Comparison of ENCODE assay signal across 2 cellular contexts in genomic region chr5:170147051-170147785, GRCh38.
TF ChIP-seq lines count a peak whose summit lies in the region.

No MANE protein-coding gene starts in this region.

TF ChIP-seq in IMR-90, 13 proteins besides CTCF, POLR2A, EP300 and RAD21:
- no peak for TF ChIP-seq SMC3 (IDR thresholded peaks at IDR 0.05; ENCODE audit: low read depth, low read length)
- TF ChIP-seq CHD1 (IDR thresholded peaks at IDR 0.05; ENCODE audit: low read depth, low read length) = no peak
- no peak for TF ChIP-seq MAZ (IDR thresholded peaks at IDR 0.05; ENCODE audit: borderline replicate concordance, low read depth, low read length)
- TF ChIP-seq BHLHE40 (IDR thresholded peaks at IDR 0.05; ENCODE audit: low read depth, low read length) = no peak
- TF ChIP-seq NFE2L2 (IDR thresholded peaks at IDR 0.05; ENCODE audit: low read depth, low read length) = no peak
- TF ChIP-seq CEBPB (IDR thresholded peaks at IDR 0.05; ENCODE audit: low read depth, low read length) = no peak
- no peak for TF ChIP-seq RCOR1 (IDR thresholded peaks at IDR 0.05; ENCODE audit: insufficient replicate concordance, low read length)
- TF ChIP-seq RFX5 (IDR thresholded peaks at IDR 0.05; ENCODE audit: low read depth, low read length) = no peak
- TF ChIP-seq MXI1 (IDR thresholded peaks at IDR 0.05; ENCODE audit: borderline replicate concordance, low read depth, low read length) = no peak
- TF ChIP-seq ELK1 (IDR thresholded peaks at IDR 0.05; ENCODE audit: borderline replicate concordance, low read depth, low read length) = no peak
- TF ChIP-seq, protein P1, sequence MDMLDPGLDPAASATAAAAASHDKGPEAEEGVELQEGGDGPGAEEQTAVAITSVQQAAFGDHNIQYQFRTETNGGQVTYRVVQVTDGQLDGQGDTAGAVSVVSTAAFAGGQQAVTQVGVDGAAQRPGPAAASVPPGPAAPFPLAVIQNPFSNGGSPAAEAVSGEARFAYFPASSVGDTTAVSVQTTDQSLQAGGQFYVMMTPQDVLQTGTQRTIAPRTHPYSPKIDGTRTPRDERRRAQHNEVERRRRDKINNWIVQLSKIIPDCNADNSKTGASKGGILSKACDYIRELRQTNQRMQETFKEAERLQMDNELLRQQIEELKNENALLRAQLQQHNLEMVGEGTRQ (IDR thresholded peaks at IDR 0.05; ENCODE audit: low read depth, low read length) = no peak
- TF ChIP-seq MAFK (IDR thresholded peaks at IDR 0.05; ENCODE audit: low read depth, low read length) = no peak
- TF ChIP-seq FOS (IDR thresholded peaks at IDR 0.05; ENCODE audit: low read depth, low read length) = no peak

TF ChIP-seq in H1, 55 proteins besides CTCF, POLR2A, EP300 and RAD21:
- no peak for TF ChIP-seq TAF1 (IDR thresholded peaks at IDR 0.05; ENCODE audit: low read depth, low read length)
